16 cellular contexts compared by ENCODE assay signal in genomic region chr16:28513484-28514181, GRCh38. TPM values are rescaled to one million over a fixed set of nuclear protein-coding genes. Genes with fewer than 3 reads are reported as not detected.
"Had no signal": no experiment of that assay in that cellular context is flagged by ENCODE, and none has a peak within 500 bp of the region (broad histone marks: within the 10 kb centered on the region; RNA-seq: fewer than 3 reads in every experiment).

No MANE protein-coding gene starts in this region.

- H3K36me3 ChIP-seq: right atrium auricular region, transverse colon had no signal

- H3K27ac Mint-ChIP-seq: activated CD4-positive, alpha-beta T cell treated with anti-CD3 and anti-CD28 coated beads, Interleukin-2, amount 10 ng/mL, durations not matched to agents 7 days and 5 days; activated naive CD4-positive, alpha-beta T cell treated with anti-CD3 and anti-CD28 coated beads, Interleukin-2, amount 50 U/mL, for 72 hours had no signal

- DNase-seq: activated CD4-positive, alpha-beta T cell treated with anti-CD3 and anti-CD28 coated beads, Interleukin-2, amount 10 ng/mL, durations not matched to agents 7 days and 5 days; activated CD4-positive, CD25-positive, alpha-beta regulatory T cell; activated effector memory CD4-positive, alpha-beta T cell treated with anti-CD3 and anti-CD28 coated beads, Interleukin-2, amount 50 U/mL, for 16 hours; amniotic stem cell; dorsolateral prefrontal cortex; left lung; nucleus accumbens; stimulated activated naive CD4-positive, alpha-beta T cell; substantia nigra; T-helper 2 cell; transverse colon had no signal

- H3K4me3 ChIP-seq: dorsolateral prefrontal cortex, left lung, right atrium auricular region, transverse colon had no signal

- H3K4me1 ChIP-seq: right atrium auricular region, transverse colon had no signal

- H3K27ac ChIP-seq: dorsolateral prefrontal cortex, left lung, right atrium auricular region, transverse colon had no signal

- ATAC-seq: activated naive CD4-positive, alpha-beta T cell treated with anti-CD3 and anti-CD28 coated beads, Interleukin-2, amount 50 U/mL, for 72 hours; left lung had no signal

- H3K9me3 Mint-ChIP-seq: activated CD4-positive, alpha-beta T cell treated with anti-CD3 and anti-CD28 coated beads, Interleukin-2, amount 10 ng/mL, durations not matched to agents 7 days and 5 days; activated naive CD4-positive, alpha-beta T cell treated with anti-CD3 and anti-CD28 coated beads, Interleukin-2, amount 50 U/mL, for 72 hours had no signal

- H3K27me3 ChIP-seq: dorsolateral prefrontal cortex, left lung, right atrium auricular region, transverse colon had no signal

- H3K36me3 Mint-ChIP-seq: activated naive CD4-positive, alpha-beta T cell treated with anti-CD3 and anti-CD28 coated beads, Interleukin-2, amount 50 U/mL, for 72 hours had no signal

- H3K4me3 Mint-ChIP-seq: activated CD4-positive, alpha-beta T cell treated with anti-CD3 and anti-CD28 coated beads, Interleukin-2, amount 10 ng/mL, durations not matched to agents 7 days and 5 days had no signal

- H3K9me3 ChIP-seq: left lung, right atrium auricular region, transverse colon had no signal

RNA-seq across cellular contexts. Expression of gene IL27, which starts 7.0 kb away (rescaled TPM):
- total RNA-seq: activated CD4-positive, alpha-beta T cell treated with anti-CD3 and anti-CD28 coated beads, Interleukin-2, amount 10 ng/mL, durations not matched to agents 7 days and 5 days; activated naive CD4-positive, alpha-beta T cell treated with anti-CD3 and anti-CD28 coated beads, Interleukin-2, amount 50 U/mL, for 72 hours; cerebellum; esophagus mucosa; posterior vena cava; right atrium auricular region; transverse colon had no signal

RNA-seq across cellular contexts. Expression of gene NUPR1, which starts 25.1 kb away (rescaled TPM):
- total RNA-seq: activated CD4-positive, alpha-beta T cell treated with anti-CD3 and anti-CD28 coated beads, Interleukin-2, amount 10 ng/mL, durations not matched to agents 7 days and 5 days; activated naive CD4-positive, alpha-beta T cell treated with anti-CD3 and anti-CD28 coated beads, Interleukin-2, amount 50 U/mL, for 72 hours had no signal
